In the genomic region with DNA sequence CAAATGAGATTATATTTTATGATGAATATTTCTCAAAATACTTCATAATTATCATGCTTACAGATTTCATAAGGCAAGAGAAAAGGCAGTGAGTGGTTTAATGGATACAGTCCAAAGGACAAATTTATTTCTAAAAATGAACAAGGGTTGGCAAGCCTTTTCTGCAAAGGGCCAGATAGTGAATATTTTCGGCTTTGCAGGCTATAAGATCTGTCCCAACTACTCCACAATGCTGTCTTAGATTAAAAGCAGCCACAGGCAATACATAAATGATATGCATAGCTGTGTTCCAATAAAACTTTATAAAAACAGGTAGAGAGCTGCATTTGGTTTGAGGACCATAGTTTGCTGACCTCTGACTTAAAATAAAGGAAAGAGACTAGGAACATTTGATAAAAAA, we compare ENCODE assay signal across 19 cellular contexts. TPM values are rescaled to one million over a fixed set of nuclear protein-coding genes. Genes with fewer than 3 reads are reported as not detected.
A peak's percentile ranks its signal among the peaks of the same experiment; 100 is the strongest.
DNase-seq lines count a peak whose midpoint lies in the region; ATAC-seq and TF ChIP-seq lines count a peak whose summit lies in the region.
"Had no signal": no experiment of that assay in that cellular context is flagged by ENCODE, and none has a peak within 500 bp of the region (broad histone marks: within the 10 kb centered on the region; RNA-seq: fewer than 3 reads in every experiment).

No MANE protein-coding gene starts in this region.

- H3K27ac Mint-ChIP-seq in activated T-helper 2 cell treated with anti-CD3 and anti-CD28 coated beads, Interferon-gamma antibody, Interleukin-2, Interleukin-4, amounts not matched to agents 10 μg/mL and 5 μg/mL and 100 μg/mL, durations not matched to agents 14 hours and 24 hours and 36 hours: no peak overlapping the region
- H3K27ac Mint-ChIP-seq: CD8-positive, alpha-beta T cell had no signal

- no peaks in the 10 kb centered on the region for H3K79me2 ChIP-seq in OCI-LY3 (ENCODE audit: low read length)

- TF ChIP-seq EP300 in gastroesophageal sphincter (IDR thresholded peaks at IDR 0.05): no peak

- no peaks in the 10 kb centered on the region for H3K27me3 Mint-ChIP-seq in activated T-helper 2 cell treated with anti-CD3 and anti-CD28 coated beads, Interferon-gamma antibody, Interleukin-2, Interleukin-4, amounts not matched to agents 10 μg/mL and 5 μg/mL and 100 μg/mL, durations not matched to agents 14 hours and 24 hours and 36 hours (ENCODE audit: low read depth)

- H3K9me3 ChIP-seq in OCI-LY3 (ENCODE audit: insufficient read depth, low read length): no peaks in the 10 kb centered on the region
- H3K9me3 ChIP-seq in gastroesophageal sphincter: no peaks in the 10 kb centered on the region
- H3K9me3 ChIP-seq: BLaER1 treated with 17β-estradiol and CSF1 and Interleukin-3, amounts not matched to agents 10 nM and 100 nM had no signal

- no peaks in the 10 kb centered on the region for H3K27me3 ChIP-seq in OCI-LY3 (ENCODE audit: low read depth, low read length)
- H3K27me3 ChIP-seq in gastroesophageal sphincter: no peaks in the 10 kb centered on the region
- no peaks in the 10 kb centered on the region for H3K27me3 ChIP-seq in rectal smooth muscle tissue (ENCODE audit: control insufficient read depth, insufficient read depth, low read length)
- H3K27me3 ChIP-seq: BLaER1 treated with 17β-estradiol and CSF1 and Interleukin-3, amounts not matched to agents 10 nM and 100 nM had no signal

- 0 to 10% methylated on average over 1 of the region's 1 CpG for WGBS in gastroesophageal sphincter (ENCODE audit: low coverage in 1 of 2), 2 donors

- no peak overlapping the region for H3K4me3 Mint-ChIP-seq in activated T-helper 2 cell treated with anti-CD3 and anti-CD28 coated beads, Interferon-gamma antibody, Interleukin-2, Interleukin-4, amounts not matched to agents 10 μg/mL and 5 μg/mL and 100 μg/mL, durations not matched to agents 14 hours and 24 hours and 36 hours (ENCODE audit: low read depth)
- H3K4me3 Mint-ChIP-seq: CD8-positive, alpha-beta T cell had no signal

- H3K27ac ChIP-seq in OCI-LY3 (ENCODE audit: low read length) (peak overlapping the region; percentile 88), gastroesophageal sphincter (peak overlapping the region; percentile 65 to 83 (median 76)), rectal smooth muscle tissue (ENCODE audit: low read depth, low read length) (peak overlapping the region; percentile 36)
- H3K27ac ChIP-seq: BLaER1 treated with 17β-estradiol and CSF1 and Interleukin-3, amounts not matched to agents 10 nM and 100 nM had no signal

- intact Hi-C loops in activated T-helper 2 cell treated with anti-CD3 and anti-CD28 coated beads, Interferon-gamma antibody, Interleukin-2, Interleukin-4, amounts not matched to agents 10 μg/mL and 5 μg/mL and 100 μg/mL, durations not matched to agents 14 hours and 24 hours and 36 hours (cut with micrococcal nuclease): no loop called here

- H3K36me3 Mint-ChIP-seq in activated T-helper 2 cell treated with anti-CD3 and anti-CD28 coated beads, Interferon-gamma antibody, Interleukin-2, Interleukin-4, amounts not matched to agents 10 μg/mL and 5 μg/mL and 100 μg/mL, durations not matched to agents 14 hours and 24 hours and 36 hours (ENCODE audit: low read depth): no peaks in the 10 kb centered on the region
- H3K36me3 Mint-ChIP-seq: CD8-positive, alpha-beta T cell had no signal

- TF ChIP-seq CTCF in OCI-LY3 (IDR thresholded peaks at IDR 0.05; ENCODE audit: low read depth, low read length): no peak
- TF ChIP-seq CTCF in gastroesophageal sphincter (IDR thresholded peaks at IDR 0.05): no peak

- TF ChIP-seq POLR2A in gastroesophageal sphincter (IDR thresholded peaks at IDR 0.05): no peak

- H2AFZ ChIP-seq in OCI-LY3 (ENCODE audit: low read depth, low read length): no peak overlapping the region

- ATAC-seq in gastroesophageal sphincter: no peak
- ATAC-seq in HG03039 (IDR thresholded peaks at IDR 0.05; ENCODE audit: unreplicated experiment): no peak
- ATAC-seq: CD8-positive, alpha-beta T cell; HCT116 had no signal

- H3K9ac ChIP-seq in OCI-LY3 (ENCODE audit: low read length) (peak overlapping the region; percentile 55; the same call in 1 of the 2 replicates), rectal smooth muscle tissue (ENCODE audit: low read length) (no peak overlapping the region)
- H3K9ac ChIP-seq: BLaER1 treated with 17β-estradiol and CSF1 and Interleukin-3, amounts not matched to agents 10 nM and 100 nM had no signal

- H3K4me3 ChIP-seq in OCI-LY3 (ENCODE audit: low read length) (no peak overlapping the region), gastroesophageal sphincter (no peak overlapping the region), rectal smooth muscle tissue (ENCODE audit: low read length) (no peak overlapping the region)
- H3K4me3 ChIP-seq: BLaER1 treated with 17β-estradiol and CSF1 and Interleukin-3, amounts not matched to agents 10 nM and 100 nM had no signal

- H3K4me1 ChIP-seq in OCI-LY3 (ENCODE audit: low read length) (peaks cover 48% of the 10 kb centered on the region), gastroesophageal sphincter (peaks cover 3 to 45% (median 9%) of the 10 kb centered on the region in 3 donors), rectal smooth muscle tissue (ENCODE audit: control insufficient read depth, insufficient read depth, low read length) (peaks cover 18% of the 10 kb centered on the region)
- H3K4me1 ChIP-seq: BLaER1 treated with 17β-estradiol and CSF1 and Interleukin-3, amounts not matched to agents 10 nM and 100 nM had no signal

- no peaks in the 10 kb centered on the region for H4K20me1 ChIP-seq in OCI-LY3 (ENCODE audit: insufficient read depth, low read length)
- H4K20me1 ChIP-seq: BLaER1 treated with 17β-estradiol and CSF1 and Interleukin-3, amounts not matched to agents 10 nM and 100 nM had no signal

- H3K36me3 ChIP-seq in OCI-LY3 (replicated peaks; ENCODE audit: low read depth, low read length) (no peaks in the 10 kb centered on the region), gastroesophageal sphincter (no peaks in the 10 kb centered on the region), rectal smooth muscle tissue (ENCODE audit: control insufficient read depth, insufficient read depth, low read length) (no peaks in the 10 kb centered on the region)
- H3K36me3 ChIP-seq: BLaER1 treated with 17β-estradiol and CSF1 and Interleukin-3, amounts not matched to agents 10 nM and 100 nM had no signal

- 0 out of 2 replicates have a peak overlapping the region, but pooled peaks have one; percentile 0 for H3K4me2 ChIP-seq in OCI-LY3 (ENCODE audit: low read length)
- H3K4me2 ChIP-seq: BLaER1 treated with 17β-estradiol and CSF1 and Interleukin-3, amounts not matched to agents 10 nM and 100 nM had no signal

- peaks cover 14% of the 10 kb centered on the region for H3K4me1 Mint-ChIP-seq in activated T-helper 2 cell treated with anti-CD3 and anti-CD28 coated beads, Interferon-gamma antibody, Interleukin-2, Interleukin-4, amounts not matched to agents 10 μg/mL and 5 μg/mL and 100 μg/mL, durations not matched to agents 14 hours and 24 hours and 36 hours (ENCODE audit: low read depth)

- no peaks in the 10 kb centered on the region for H3K9me3 Mint-ChIP-seq in activated T-helper 2 cell treated with anti-CD3 and anti-CD28 coated beads, Interferon-gamma antibody, Interleukin-2, Interleukin-4, amounts not matched to agents 10 μg/mL and 5 μg/mL and 100 μg/mL, durations not matched to agents 14 hours and 24 hours and 36 hours
- H3K9me3 Mint-ChIP-seq: CD8-positive, alpha-beta T cell had no signal

- peak; percentile 40 for DNase-seq in cerebellar cortex (ENCODE audit: low spot score)
- DNase-seq in NCI-H226: no peak
- DNase-seq in activated T-helper 2 cell treated with anti-CD3 and anti-CD28 coated beads, Interferon-gamma antibody, Interleukin-2, Interleukin-4, amounts not matched to agents 10 μg/mL and 5 μg/mL and 100 μg/mL, durations not matched to agents 14 hours and 24 hours and 36 hours (ENCODE audit: low spot score): no peak
- no peak for DNase-seq in iPS-NIHi11 (ENCODE audit: low spot score)
- DNase-seq: Calu3; CD8-positive, alpha-beta T cell; GOT3; NCI-H1105; NCI-H2081; NCI-H510A; NCI-H748 treated with DMSO at 0.1 percent for 48 hours; NK-92 treated with Interleukin-12 subunit alpha and Interleukin-12 subunit beta, amount 100 ng/mL, for 24 hours; SHP77 treated with DMSO at 0.1 percent for 48 hours had no signal

RNA-seq across cellular contexts. Expression of a gene that starts 42.9 kb away (rescaled TPM):
- 100 to 1,000 TPM in 1 of 4 donors, 10 to 100 TPM in 3; 70.0 to 111 (median 79.2) TPM for total RNA-seq in gastroesophageal sphincter
- total RNA-seq in activated T-helper 2 cell treated with anti-CD3 and anti-CD28 coated beads, Interferon-gamma antibody, Interleukin-2, Interleukin-4, amounts not matched to agents 10 μg/mL and 5 μg/mL and 100 μg/mL, durations not matched to agents 14 hours and 24 hours and 36 hours: 23.4 and 24.2 TPM in 2 replicates

Comparison
In these comparisons a context has a peak if more than half of its experiments do, and no peak if none do; other contexts are left out.
1. H3K27ac ChIP-seq: peak in every context shown above with its lines; median percentile 88 in OCI-LY3; 76 in gastroesophageal sphincter; 36 in rectal smooth muscle tissue.